9 cellular contexts compared by ENCODE assay signal in genomic region chr2:5690718-5691658, GRCh38. TPM values are rescaled to one million over a fixed set of nuclear protein-coding genes. Genes with fewer than 3 reads are reported as not detected.
A peak's percentile ranks its signal among the peaks of the same experiment; 100 is the strongest.
DNase-seq lines count a peak whose midpoint lies in the region; ATAC-seq and TF ChIP-seq lines count a peak whose summit lies in the region.
"Had no signal": no experiment of that assay in that cellular context is flagged by ENCODE, and none has a peak within 500 bp of the region (broad histone marks: within the 10 kb centered on the region; RNA-seq: fewer than 3 reads in every experiment).

No MANE protein-coding gene starts in this region.

- CTCF ChIA-PET in activated CD4-positive, alpha-beta T cell treated with anti-CD3 and anti-CD28 coated beads for 36 hours (lab: Charles Lee) = no interaction called here

- H3K27me3 Mint-ChIP-seq in activated CD4-positive, alpha-beta T cell treated with anti-CD3 and anti-CD28 coated beads for 36 hours = peaks cover 54% of the 10 kb centered on the region

- H3K4me3 ChIP-seq in WI38 (ENCODE audit: low read depth, low read length) (peak overlapping the region; percentile 62), iPS-15b (ENCODE audit: low read depth, low read length) (peak overlapping the region; percentile 87), stomach (peak overlapping the region; percentile 11 to 44 (median 36))

- H3K4me1 Mint-ChIP-seq in activated CD4-positive, alpha-beta T cell treated with anti-CD3 and anti-CD28 coated beads for 36 hours = peaks cover 13% of the 10 kb centered on the region

- peaks cover 3% of the 10 kb centered on the region for H3K4me1 ChIP-seq in iPS-15b (ENCODE audit: control insufficient read depth, insufficient read depth, low read length)
- peaks cover 34 to 43% (median 38%) of the 10 kb centered on the region in 4 donors for H3K4me1 ChIP-seq in stomach
- H3K4me1 ChIP-seq: parathyroid adenoma had no signal

- WGBS in stomach, 5 donors = 5 to 7% (median 6%) methylated on average over 59 to 68 of the region's 68 CpGs

- H3K27ac ChIP-seq in stomach = no peak overlapping the region
- H3K27ac ChIP-seq: parathyroid adenoma had no signal

- H3K9me3 ChIP-seq in iPS-15b (ENCODE audit: control insufficient read depth, insufficient read depth, low read length) (no peaks in the 10 kb centered on the region), stomach (no peaks in the 10 kb centered on the region)

- POLR2A ChIA-PET in activated CD4-positive, alpha-beta T cell treated with anti-CD3 and anti-CD28 coated beads for 36 hours (lab: Charles Lee) = no interaction called here

- no peaks in the 10 kb centered on the region for H3K9me3 Mint-ChIP-seq in activated CD4-positive, alpha-beta T cell treated with anti-CD3 and anti-CD28 coated beads for 36 hours (ENCODE audit: low read depth)

- TF ChIP-seq CTCF in WI38 (IDR thresholded peaks at IDR 0.05; ENCODE audit: low read depth, low read length) = no peak
- no peak for TF ChIP-seq CTCF in stomach (IDR thresholded peaks at IDR 0.05)

- intact Hi-C loops in activated CD4-positive, alpha-beta T cell treated with anti-CD3 and anti-CD28 coated beads for 36 hours (cut with DNase I, micrococcal nuclease) = no loop called here
- intact Hi-C loops in stomach (cut with DNase I; ENCODE audit: low total_unique reads) = no loop called here

- H3K36me3 Mint-ChIP-seq in activated CD4-positive, alpha-beta T cell treated with anti-CD3 and anti-CD28 coated beads for 36 hours (ENCODE audit: low read depth) = peaks cover 1% of the 10 kb centered on the region

- H3K36me3 ChIP-seq in iPS-15b (ENCODE audit: control insufficient read depth, insufficient read depth, low read length) (no peaks in the 10 kb centered on the region), stomach (no peaks in the 10 kb centered on the region)

- TF ChIP-seq EP300 in stomach (IDR thresholded peaks at IDR 0.05) = no peak

- DNase-seq in activated CD4-positive, alpha-beta T cell treated with anti-CD3 and anti-CD28 coated beads for 36 hours = no peak
- DNase-seq in activated CD4-positive, alpha-beta T cell treated with anti-CD3 and anti-CD28 coated beads for 48 hours = no peak
- no peak for DNase-seq in stomach
- DNase-seq in NCI-H774 (lab: John Stamatoyannopoulos, UW) = no peak

- peaks cover 12% of the 10 kb centered on the region for H3K27me3 ChIP-seq in iPS-15b (ENCODE audit: control insufficient read depth, insufficient read depth, low read length)
- H3K27me3 ChIP-seq in stomach = peaks cover 35 to 86% (median 57%) of the 10 kb centered on the region in 3 donors

- TF ChIP-seq POLR2A in stomach (IDR thresholded peaks at IDR 0.05) = no peak

- peak overlapping the region; percentile 66 for H3K9ac ChIP-seq in iPS-15b (ENCODE audit: low read depth, low read length)
- H3K9ac ChIP-seq: parathyroid adenoma had no signal

- H3K27ac Mint-ChIP-seq in activated CD4-positive, alpha-beta T cell treated with anti-CD3 and anti-CD28 coated beads for 36 hours = no peak overlapping the region

- peak overlapping the region; percentile 12 for H3K4me3 Mint-ChIP-seq in activated CD4-positive, alpha-beta T cell treated with anti-CD3 and anti-CD28 coated beads for 36 hours

- ATAC-seq in activated CD4-positive, alpha-beta T cell treated with anti-CD3 and anti-CD28 coated beads for 36 hours = no peak
- ATAC-seq in HG03378 (IDR thresholded peaks at IDR 0.05; ENCODE audit: unreplicated experiment) (no peak), HG03025 (IDR thresholded peaks at IDR 0.05; ENCODE audit: low FRiP score, unreplicated experiment) (no peak)

RNA-seq across cellular contexts. Expression of gene SOX11, which starts 1.2 kb away (rescaled TPM):
- total RNA-seq in activated CD4-positive, alpha-beta T cell treated with anti-CD3 and anti-CD28 coated beads for 36 hours = not detected
- 1 to 10 TPM in 1 of 5 donors, not detected in 4; 3.7 TPM for total RNA-seq in stomach
- under 1 TPM; 0.06 to 0.15 (median 0.08) TPM for polyA plus RNA-seq in stomach

Comparison
In these comparisons a context has a peak if more than half of its experiments do, and no peak if none do; other contexts are left out.
1. H3K4me3 ChIP-seq: peak in every context shown above with its lines; median percentile 87 in iPS-15b; 62 in WI38; 36 in stomach.